In the genomic region with DNA sequence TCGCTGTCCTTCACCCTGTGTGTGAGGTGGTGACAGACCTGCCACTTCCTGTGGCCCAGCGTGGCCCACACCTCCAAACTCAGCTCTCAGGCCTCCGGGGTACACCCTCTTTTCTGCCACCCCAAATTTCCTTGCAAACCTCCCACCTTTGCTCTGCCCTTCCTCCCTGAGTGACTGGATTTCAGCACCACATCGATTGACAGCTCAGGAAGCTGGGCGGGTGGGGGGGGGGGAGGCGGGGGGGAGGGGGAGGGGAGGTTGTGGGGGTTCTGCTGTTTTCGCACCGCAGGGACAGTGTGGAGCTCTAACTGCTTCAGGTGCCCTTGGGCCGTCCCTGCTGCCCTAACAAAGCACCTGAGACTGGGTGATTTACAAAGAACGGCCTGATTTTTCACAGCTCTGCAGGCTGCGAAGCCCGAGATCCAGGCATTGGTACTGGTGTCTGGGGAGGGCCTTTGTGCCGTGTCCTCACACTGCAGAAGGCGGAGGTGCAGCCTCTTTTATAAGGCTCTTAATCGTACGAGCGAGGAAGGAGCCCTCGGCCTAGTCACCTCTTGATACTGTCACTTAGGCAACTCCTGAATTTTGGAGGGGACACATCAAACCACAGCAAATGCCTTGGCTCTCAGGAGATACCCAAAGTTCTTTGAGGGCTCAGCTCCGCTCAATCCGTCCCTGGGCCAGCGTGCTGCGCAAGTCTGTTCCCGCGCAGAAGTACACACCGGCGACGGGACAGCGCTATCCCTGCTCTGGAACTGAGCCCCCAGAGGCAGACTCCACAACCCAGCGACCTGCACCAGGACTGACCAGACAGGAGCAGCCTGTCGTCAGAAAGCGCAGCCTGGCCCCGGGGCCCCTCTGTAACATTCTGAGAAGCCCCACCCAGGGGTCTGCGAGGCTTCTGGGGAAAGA, we compare ENCODE assay signal across 16 cellular contexts. TPM values are rescaled to one million over a fixed set of nuclear protein-coding genes. Genes with fewer than 3 reads are reported as not detected.
DNase-seq lines count a peak whose midpoint lies in the region; ATAC-seq, FAIRE-seq and TF ChIP-seq lines count a peak whose summit lies in the region.
"Had no signal": no experiment of that assay in that cellular context is flagged by ENCODE, and none has a peak within 500 bp of the region (broad histone marks: within the 10 kb centered on the region; RNA-seq: fewer than 3 reads in every experiment).

No MANE protein-coding gene starts in this region.

- H3K4me1 ChIP-seq in uterus (peaks cover 0 to 5% of the 10 kb centered on the region in 2 donors), BE2C (peaks cover 20% of the 10 kb centered on the region)

- H3K9me3 ChIP-seq in uterus: no peaks in the 10 kb centered on the region
- no peaks in the 10 kb centered on the region for H3K9me3 ChIP-seq in BE2C
- H3K9me3 ChIP-seq: adrenal gland had no signal

- no peak for TF ChIP-seq CTCF in WTC11 (IDR thresholded peaks at IDR 0.05)
- no peak for TF ChIP-seq CTCF in uterus (IDR thresholded peaks at IDR 0.05)
- TF ChIP-seq CTCF in BE2C (IDR thresholded peaks at IDR 0.05; ENCODE audit: low read depth, low read length): no peak

- CTCF ChIA-PET in WTC11 (lab: Charles Lee): interaction anchor here (0.8 to 2.8 kb wide), 3 partner anchors 16 to 242 kb away, joined by 3 to 7 read pairs (median 6); no protein-coding TSS in a partner anchor

- no peak overlapping the region for H3K4me3 Mint-ChIP-seq in activated CD4-positive, alpha-beta T cell treated with anti-CD3 and anti-CD28 coated beads, Interleukin-2, amount 10 ng/mL, durations not matched to agents 24 days and 14 days
- no peak overlapping the region for H3K4me3 Mint-ChIP-seq in WTC11

- no peak overlapping the region for H3K4me3 ChIP-seq in uterus
- no peak overlapping the region for H3K4me3 ChIP-seq in BE2C (ENCODE audit: low read depth, low read length)
- H3K4me3 ChIP-seq: adrenal gland, lung had no signal

- no peaks in the 10 kb centered on the region for H3K36me3 ChIP-seq in uterus
- H3K36me3 ChIP-seq in BE2C: peaks cover 13% of the 10 kb centered on the region
- H3K36me3 ChIP-seq: adrenal gland had no signal

- peak overlapping the region; percentile 71 for H3K27ac Mint-ChIP-seq in activated CD4-positive, alpha-beta T cell treated with anti-CD3 and anti-CD28 coated beads, Interleukin-2, amount 10 ng/mL, durations not matched to agents 24 days and 14 days
- H3K27ac Mint-ChIP-seq in WTC11: peak overlapping the region; percentile 45; the same call in 1 of the 2 replicates

- intact Hi-C loops in activated CD4-positive, alpha-beta T cell treated with anti-CD3 and anti-CD28 coated beads, Interleukin-2, amount 10 ng/mL, durations not matched to agents 24 days and 14 days (cut with micrococcal nuclease): loop anchor here (5.0 to 10.0 kb wide), 2 partner anchors 140 to 218 kb away; no protein-coding TSS in a partner anchor
- intact Hi-C loops in uterus (cut with DNase I; ENCODE audit: low total_unique reads): no loop called here

- ATAC-seq in WTC11: no peak
- ATAC-seq: naive thymus-derived CD8-positive, alpha-beta T cell had no signal

- no peak for FAIRE-seq in GM12891 (lab: Jason Lieb, UNC)
- FAIRE-seq: endometrium, G401.6 had no signal

- POLR2A ChIA-PET in WTC11 (lab: Charles Lee): interaction anchor here (0.5 kb wide), 1 partner anchor 265 kb away, joined by 4 read pairs; no protein-coding TSS in a partner anchor

- no peaks in the 10 kb centered on the region for H3K9me3 Mint-ChIP-seq in activated CD4-positive, alpha-beta T cell treated with anti-CD3 and anti-CD28 coated beads, Interleukin-2, amount 10 ng/mL, durations not matched to agents 24 days and 14 days
- no peaks in the 10 kb centered on the region for H3K9me3 Mint-ChIP-seq in WTC11
- H3K9me3 Mint-ChIP-seq: naive thymus-derived CD8-positive, alpha-beta T cell had no signal

- peaks cover 16% of the 10 kb centered on the region for H3K4me1 Mint-ChIP-seq in activated CD4-positive, alpha-beta T cell treated with anti-CD3 and anti-CD28 coated beads, Interleukin-2, amount 10 ng/mL, durations not matched to agents 24 days and 14 days
- peaks cover 27% of the 10 kb centered on the region for H3K4me1 Mint-ChIP-seq in WTC11

- H3K36me3 Mint-ChIP-seq in activated CD4-positive, alpha-beta T cell treated with anti-CD3 and anti-CD28 coated beads, Interleukin-2, amount 10 ng/mL, durations not matched to agents 24 days and 14 days (ENCODE audit: low read depth): peaks cover 28% of the 10 kb centered on the region
- no peaks in the 10 kb centered on the region for H3K36me3 Mint-ChIP-seq in WTC11
- H3K36me3 Mint-ChIP-seq: naive thymus-derived CD8-positive, alpha-beta T cell had no signal

- no peak for DNase-seq in activated CD4-positive, alpha-beta T cell treated with anti-CD3 and anti-CD28 coated beads, Interleukin-2, amount 10 ng/mL, durations not matched to agents 24 days and 14 days
- no peak for DNase-seq in activated CD4-positive, alpha-beta T cell treated with anti-CD3 and anti-CD28 coated beads, Interleukin-2, amount 50 U/mL, for 48 hours
- DNase-seq in GM12891 (ENCODE audit: insufficient read length, low spot score): no peak
- DNase-seq in WTC11 (ENCODE audit: low spot score): no peak
- peak; percentile 20 for DNase-seq in iPS-NIHi11 (ENCODE audit: low spot score)
- DNase-seq in uterus: no peak
- DNase-seq in BE2C: no peak
- no peak for DNase-seq in NCI-H2029 (lab: John Stamatoyannopoulos, UW)
- DNase-seq: ACHN; adrenal gland; foreskin melanocyte; NK-92 treated with Interleukin-12 subunit alpha and Interleukin-12 subunit beta, amount 100 ng/mL, for 24 hours had no signal

- H3K27me3 ChIP-seq in uterus (no peaks in the 10 kb centered on the region), BE2C (no peaks in the 10 kb centered on the region)
- H3K27me3 ChIP-seq: adrenal gland had no signal

- H3K27ac ChIP-seq in uterus: no peak overlapping the region
- H3K27ac ChIP-seq: adrenal gland had no signal

- no peaks in the 10 kb centered on the region for H3K27me3 Mint-ChIP-seq in activated CD4-positive, alpha-beta T cell treated with anti-CD3 and anti-CD28 coated beads, Interleukin-2, amount 10 ng/mL, durations not matched to agents 24 days and 14 days
- H3K27me3 Mint-ChIP-seq in WTC11 (ENCODE audit: low read depth): no peaks in the 10 kb centered on the region
- H3K27me3 Mint-ChIP-seq: naive thymus-derived CD8-positive, alpha-beta T cell had no signal

- TF ChIP-seq POLR2A in GM12891 (IDR thresholded peaks at IDR 0.05; ENCODE audit: low read depth, low read length): no peak
- no peak for TF ChIP-seq POLR2A in uterus (IDR thresholded peaks at IDR 0.05)

TF ChIP-seq in GM12891, 5 proteins besides CTCF, POLR2A, EP300 and RAD21:
- TF ChIP-seq TAF1 (IDR thresholded peaks at IDR 0.05; ENCODE audit: low read depth, low read length) (no peak), SPI1 (IDR thresholded peaks at IDR 0.05; ENCODE audit: low read depth, low read length) (no peak), POU2F2 (IDR thresholded peaks at IDR 0.05; ENCODE audit: low read depth, low read length) (no peak), POLR2AphosphoS5 (IDR thresholded peaks at IDR 0.05; ENCODE audit: low read depth, low read length) (0 out of 2 replicates have a peak, but pooled peaks have one; percentile 9), PAX5 (IDR thresholded peaks at IDR 0.05; ENCODE audit: insufficient read depth, low read length, severe bottlenecking) (no peak)

TF ChIP-seq in WTC11, 78 proteins besides CTCF, POLR2A, EP300 and RAD21:
- no peak for TF ChIP-seq HMGA2 (CRISPR knock-in tag; IDR thresholded peaks at IDR 0.05)
- TF ChIP-seq RELA (CRISPR knock-in tag; IDR thresholded peaks at IDR 0.05; ENCODE audit: borderline replicate concordance): 0 out of 2 replicates have a peak, but pooled peaks have one; percentile 32
- TF ChIP-seq FOXP1 (CRISPR knock-in tag; IDR thresholded peaks at IDR 0.05; ENCODE audit: borderline replicate concordance): no peak
- TF ChIP-seq, protein P1, sequence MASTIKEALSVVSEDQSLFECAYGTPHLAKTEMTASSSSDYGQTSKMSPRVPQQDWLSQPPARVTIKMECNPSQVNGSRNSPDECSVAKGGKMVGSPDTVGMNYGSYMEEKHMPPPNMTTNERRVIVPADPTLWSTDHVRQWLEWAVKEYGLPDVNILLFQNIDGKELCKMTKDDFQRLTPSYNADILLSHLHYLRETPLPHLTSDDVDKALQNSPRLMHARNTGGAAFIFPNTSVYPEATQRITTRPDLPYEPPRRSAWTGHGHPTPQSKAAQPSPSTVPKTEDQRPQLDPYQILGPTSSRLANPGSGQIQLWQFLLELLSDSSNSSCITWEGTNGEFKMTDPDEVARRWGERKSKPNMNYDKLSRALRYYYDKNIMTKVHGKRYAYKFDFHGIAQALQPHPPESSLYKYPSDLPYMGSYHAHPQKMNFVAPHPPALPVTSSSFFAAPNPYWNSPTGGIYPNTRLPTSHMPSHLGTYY (CRISPR knock-in tag; IDR thresholded peaks at IDR 0.05): no peak

RNA-seq across cellular contexts. Expression of a gene that starts 3.6 kb away (rescaled TPM):
- total RNA-seq in activated CD4-positive, alpha-beta T cell treated with anti-CD3 and anti-CD28 coated beads, Interleukin-2, amount 10 ng/mL, durations not matched to agents 24 days and 14 days: 73.6 and 77.1 TPM in 2 replicates
- polyA plus RNA-seq in GM12891 (2012; ENCODE audit: low read depth, missing spikeins): 159 TPM
- total RNA-seq in WTC11 (2021) (58.6 to 73.0 TPM (median 59.9 TPM) in 3 replicates), uterus (10 to 100 TPM in 1 of 4 donors, 1 to 10 TPM in 3; 1.8 to 31.9 (median 6.7) TPM)
- 287 TPM for polyA plus RNA-seq in BE2C (2012; ENCODE audit: insufficient read depth, insufficient read length, low read depth)

RNA-seq across cellular contexts. Expression of a gene that starts 3.8 kb away (rescaled TPM):
- 36.4 and 40.0 TPM in 2 replicates for total RNA-seq in activated CD4-positive, alpha-beta T cell treated with anti-CD3 and anti-CD28 coated beads, Interleukin-2, amount 10 ng/mL, durations not matched to agents 24 days and 14 days
- 15.7 TPM for polyA plus RNA-seq in GM12891 (2012; ENCODE audit: low read depth, missing spikeins)
- 32.2 to 40.7 TPM (median 35.4 TPM) in 3 replicates for total RNA-seq in WTC11 (2021)
- total RNA-seq in uterus: 10 to 100 TPM in 2 of 4 donors, 1 to 10 TPM in 1, not detected in 1; 6.4 to 31.2 (median 22.6) TPM
- polyA plus RNA-seq in BE2C (2012; ENCODE audit: insufficient read depth, insufficient read length, low read depth): 43.8 TPM

RNA-seq across cellular contexts. Expression of a gene that starts 19.9 kb away (rescaled TPM):
- total RNA-seq in activated CD4-positive, alpha-beta T cell treated with anti-CD3 and anti-CD28 coated beads, Interleukin-2, amount 10 ng/mL, durations not matched to agents 24 days and 14 days: 15.6 and 18.0 TPM in 2 replicates
- polyA plus RNA-seq in GM12891 (2012; ENCODE audit: low read depth, missing spikeins): 10.6 TPM
- total RNA-seq in WTC11 (2021) (32.4 to 35.2 TPM (median 34.3 TPM) in 3 replicates), uterus (10 to 100 TPM in 2 of 4 donors, 1 to 10 TPM in 2; 2.9 to 13.3 (median 10.0) TPM)
- 25.5 TPM for polyA plus RNA-seq in BE2C (2012; ENCODE audit: insufficient read depth, insufficient read length, low read depth)

RNA-seq across cellular contexts. Expression of a gene that starts 52.4 kb away (rescaled TPM):
- 98.0 and 105 TPM in 2 replicates for total RNA-seq in activated CD4-positive, alpha-beta T cell treated with anti-CD3 and anti-CD28 coated beads, Interleukin-2, amount 10 ng/mL, durations not matched to agents 24 days and 14 days
- 30.0 TPM for polyA plus RNA-seq in GM12891 (2012; ENCODE audit: low read depth, missing spikeins)
- total RNA-seq in WTC11 (2021) (47.0 to 62.4 TPM (median 53.9 TPM) in 3 replicates), uterus (10 to 100 TPM; 50.7 to 55.4 (median 53.3) TPM)
- polyA plus RNA-seq in BE2C (2012; ENCODE audit: insufficient read depth, insufficient read length, low read depth): 41.2 TPM
